ENCODE assay signal across 19 cellular contexts in genomic region chr6:169233832-169234231, GRCh38. TPM values are rescaled to one million over a fixed set of nuclear protein-coding genes. Genes with fewer than 3 reads are reported as not detected.
"Had no signal": no experiment of that assay in that cellular context is flagged by ENCODE, and none has a peak within 500 bp of the region (broad histone marks: within the 10 kb centered on the region; RNA-seq: fewer than 3 reads in every experiment).

No MANE protein-coding gene starts in this region.

- H3K36me3 ChIP-seq: left lung, right lobe of liver, thyroid gland had no signal

- H3K4me1 Mint-ChIP-seq: activated naive CD4-positive, alpha-beta T cell treated with anti-CD3 and anti-CD28 coated beads, Interleukin-2, amount 50 U/mL, for 24 hours; T-cell had no signal

- H3K4me3 Mint-ChIP-seq: activated CD8-positive, alpha-beta T cell treated with anti-CD3 and anti-CD28 coated beads for 36 hours; activated naive CD4-positive, alpha-beta T cell treated with anti-CD3 and anti-CD28 coated beads, Interleukin-2, amount 50 U/mL, for 24 hours; neural crest cell; T-cell had no signal

- H3K4me2 ChIP-seq: smooth muscle cell had no signal

- DNase-seq: activated CD4-positive, alpha-beta T cell treated with anti-CD3 and anti-CD28 coated beads for 48 hours; activated CD4-positive, CD25-positive, alpha-beta regulatory T cell; activated CD8-positive, alpha-beta T cell treated with anti-CD3 and anti-CD28 coated beads for 36 hours; activated gamma-delta T cell; activated T-cell treated with anti-CD3 and anti-CD28 coated beads, Interleukin-2, amount 50 U/mL, for 48 hours; body of pancreas; central memory CD4-positive, alpha-beta T cell; cortex of kidney; left lung; stimulated activated CD4-positive, alpha-beta T cell treated with anti-CD3 and anti-CD28 coated beads, Interleukin-4, amount 100 ng/mL, for 1 hour; T-cell; thyroid gland had no signal

- FAIRE-seq: endometrium, frontal cortex had no signal

- H3K36me3 Mint-ChIP-seq: activated naive CD4-positive, alpha-beta T cell treated with anti-CD3 and anti-CD28 coated beads, Interleukin-2, amount 50 U/mL, for 24 hours; T-cell had no signal

- H3K27ac Mint-ChIP-seq: activated CD8-positive, alpha-beta T cell treated with anti-CD3 and anti-CD28 coated beads for 36 hours; activated naive CD4-positive, alpha-beta T cell treated with anti-CD3 and anti-CD28 coated beads, Interleukin-2, amount 50 U/mL, for 24 hours; T-cell had no signal

- H3K9me3 ChIP-seq: body of pancreas, ovary, right lobe of liver, thyroid gland had no signal

- H3K27me3 ChIP-seq: body of pancreas, left lung, ovary, right lobe of liver, thyroid gland had no signal

- H3K27ac ChIP-seq: body of pancreas, left lung, ovary, right lobe of liver, thyroid gland had no signal

- H3K4me1 ChIP-seq: body of pancreas, left lung, right lobe of liver, thyroid gland had no signal

- H3K4me3 ChIP-seq: body of pancreas, left lung, ovary, right lobe of liver, smooth muscle cell, thyroid gland had no signal

- H3K27me3 Mint-ChIP-seq: activated CD8-positive, alpha-beta T cell treated with anti-CD3 and anti-CD28 coated beads for 36 hours had no signal

RNA-seq across cellular contexts. Expression of gene THBS2, which starts 19.8 kb away (rescaled TPM):
- total RNA-seq: activated CD8-positive, alpha-beta T cell treated with anti-CD3 and anti-CD28 coated beads for 36 hours had no signal
